ENCODE assay signal across 8 cellular contexts in genomic region chr17:74987418-74987908, GRCh38. TPM values are rescaled to one million over a fixed set of nuclear protein-coding genes. Genes with fewer than 3 reads are reported as not detected.
DNase-seq lines count a peak whose midpoint lies in the region; ATAC-seq and TF ChIP-seq lines count a peak whose summit lies in the region.

Gene CDR2L, plus strand, starts transcription at chr17:74987632. Its CDS starts 412 bp downstream, at chr17:74988044.

- peak within 1 kb of the TSS in 1 of 2 donors; percentile 23 for H3K27ac Mint-ChIP-seq in T-cell

- POLR2A ChIA-PET in T-cell (lab: Charles Lee) = interaction anchor here in 1 of 2 donors (0.6 kb wide), 1 partner anchor 193 kb away, joined by 3 read pairs; no protein-coding TSS in a partner anchor

- in situ Hi-C loops in transverse colon (cut with MboI; ENCODE audit: low pct_ligation_motif_present in 1 of 4, low pct_unique_long_range_greater_than_20kb in 1 of 4, low sequenced_read_pairs in 3 of 4) = no loop called here

- peak within 1 kb of the TSS; percentile 78 to 90 (median 85) for H3K4me3 Mint-ChIP-seq in T-cell

- WGBS in adrenal gland, 4 donors = 0 to 2% (median 0%) methylated on average over 10 to 51 of the region's 51 CpGs
- WGBS in heart left ventricle, 4 donors = 0 to 1% (median 0%) methylated on average over 21 to 51 of the region's 51 CpGs
- WGBS in transverse colon (ENCODE audit: low coverage in 1 of 2), 2 donors = 0% methylated on average over 3 to 46 of the region's 51 CpGs

- H3K4me1 Mint-ChIP-seq in T-cell = peaks cover 7 to 16% (median 10%) of the 10 kb centered on the region in 3 donors

- TF ChIP-seq EP300 in transverse colon (IDR thresholded peaks at IDR 0.05; ENCODE audit: low read depth) = no peak

- no peak for TF ChIP-seq CTCF in GM06990 (IDR thresholded peaks at IDR 0.05; ENCODE audit: insufficient read depth, low read length, poor library complexity, severe bottlenecking)
- TF ChIP-seq CTCF in adrenal gland (IDR thresholded peaks at IDR 0.05) = peak in 1 of 6 experiments; percentile 7
- TF ChIP-seq CTCF in heart left ventricle (IDR thresholded peaks at IDR 0.05) = peak in 1 of 12 donors; percentile 5
- peak in 1 of 5 experiments; percentile 19 for TF ChIP-seq CTCF in transverse colon (IDR thresholded peaks at IDR 0.05)

- H3K27me3 Mint-ChIP-seq in T-cell = peaks cover 0 to 7% of the 10 kb centered on the region in 2 donors

- CTCF ChIA-PET in T-cell (lab: Charles Lee) = interaction anchor here in 1 of 2 donors (1.0 to 3.0 kb wide), 4 partner anchors 15 to 29 kb away, joined by 3 to 17 read pairs (median 7); partner anchors contain the start of genes HID1 and MRPL58

- TF ChIP-seq POLR2A in adrenal gland (IDR thresholded peaks at IDR 0.05) = peak; percentile 89 to 95
- TF ChIP-seq POLR2A in heart left ventricle (IDR thresholded peaks at IDR 0.05) = peak; percentile 96 to 100
- peak; percentile 16 for TF ChIP-seq POLR2A in transverse colon (IDR thresholded peaks at IDR 0.05)

- H3K36me3 Mint-ChIP-seq in T-cell = no peaks in the 10 kb centered on the region

- H3K27me3 ChIP-seq in GM06990 (replicated peaks; ENCODE audit: control insufficient read depth, insufficient read depth, low read length) (peaks cover 2% of the 10 kb centered on the region), adrenal gland (no peaks in the 10 kb centered on the region), heart left ventricle (no peaks in the 10 kb centered on the region), transverse colon (no peaks in the 10 kb centered on the region)

- H3K36me3 ChIP-seq in GM06990 (ENCODE audit: control insufficient read depth, insufficient read depth, low read length) (no peaks in the 10 kb centered on the region), adrenal gland (replicated peaks in 1 of 2) (no peaks in the 10 kb centered on the region), heart left ventricle (peaks cover 0 to 3% (median 0%) of the 10 kb centered on the region in 9 donors), transverse colon (no peaks in the 10 kb centered on the region)

- DNase-seq in GM06990 (ENCODE audit: extremely low read depth, insufficient read length) (peak; percentile 89), NCI-H1436 (lab: John Stamatoyannopoulos, UW) (peak; percentile 95), T-cell (peak; percentile 80 to 96 (median 89)), adrenal gland (peak; percentile 95 to 99 (median 98)), heart left ventricle (peak; percentile 97 to 99 (median 97)), pons (ENCODE audit: low spot score) (peak; percentile 97), transverse colon (peak; percentile 97)

- H3K27ac ChIP-seq in adrenal gland (peak within 1 kb of the TSS; percentile 60 to 93 (median 84)), heart left ventricle (peak within 1 kb of the TSS; percentile 92 to 99 (median 96)), transverse colon (peak within 1 kb of the TSS; percentile 87 to 96 (median 96))

- intact Hi-C loops in adrenal gland (cut with DNase I) (no loop called here), heart left ventricle (cut with DNase I) (loop anchor here in 4 of 10 donors (1.0 to 10.0 kb wide), 4 partner anchors 25 to 197 kb away; partner anchors contain the start of genes MRPL58 (in 1 of the 4) and SUMO2 (in 1 of the 4)), transverse colon (cut with DNase I; ENCODE audit: low total_unique reads) (no loop called here)

- H3K4me1 ChIP-seq in adrenal gland (replicated peaks in 1 of 2) (peaks cover 21 to 22% of the 10 kb centered on the region in 2 donors), heart left ventricle (peaks cover 3 to 48% (median 29%) of the 10 kb centered on the region in 12 donors), transverse colon (peaks cover 0 to 28% (median 20%) of the 10 kb centered on the region in 4 donors)

- H3K9me3 Mint-ChIP-seq in T-cell = no peaks in the 10 kb centered on the region

- no peaks in the 10 kb centered on the region for H3K9me3 ChIP-seq in adrenal gland (replicated peaks in 1 of 3)
- no peaks in the 10 kb centered on the region for H3K9me3 ChIP-seq in heart left ventricle
- H3K9me3 ChIP-seq in transverse colon = no peaks in the 10 kb centered on the region

- ATAC-seq in HG02759 (IDR thresholded peaks at IDR 0.05; ENCODE audit: unreplicated experiment) (peak; percentile 97), T-cell (replicated peaks in 1 of 4) (peak; percentile 95 to 97 (median 96)), heart left ventricle (peak; percentile 87 to 95 (median 91))

- H3K4me3 ChIP-seq in GM06990 (replicated peaks; ENCODE audit: low read depth, low read length) (peak within 1 kb of the TSS; percentile 50), adrenal gland (peak within 1 kb of the TSS; percentile 15 to 96 (median 50)), heart left ventricle (peak within 1 kb of the TSS; percentile 63 to 92 (median 84)), transverse colon (peak within 1 kb of the TSS; percentile 67 to 95 (median 69))

RNA-seq across cellular contexts. Expression of gene CDR2L, which starts in this region (rescaled TPM):
- total RNA-seq in T-cell (under 1 TPM in 4 of 5 donors, not detected in 1; 0.12 to 0.29 (median 0.19) TPM), adrenal gland (10 to 100 TPM in 6 of 8 donors, 1 to 10 TPM in 2; 7.7 to 17.9 (median 12.3) TPM), heart left ventricle (10 to 100 TPM; 13.0 to 56.4 (median 18.1) TPM), transverse colon (1 to 10 TPM; 2.0 to 5.6 (median 3.6) TPM)
- polyA plus RNA-seq in adrenal gland (1 to 10 TPM; 3.7 to 5.6 (median 4.1) TPM), heart left ventricle (10 to 100 TPM; 13.6 to 19.1 TPM)

Comparison
In these comparisons a context has a peak if more than half of its experiments do, and no peak if none do; other contexts are left out.
1. Peak in every context shown above with its lines: DNase-seq, ATAC-seq, H3K4me3 ChIP-seq and H3K27ac ChIP-seq.
2. Peak in DNase-seq and ATAC-seq in T-cell; RNA of the gene not detected or under 1 TPM.
3. POLR2A ChIP-seq: peak in every context shown above with its lines; median percentile 98 in heart left ventricle; 92 in adrenal gland; 16 in transverse colon.